ENCODE assay signal across 29 cellular contexts in genomic region chr22:24282401-24282800, GRCh38. TPM values are rescaled to one million over a fixed set of nuclear protein-coding genes. Genes with fewer than 3 reads are reported as not detected.
"Had no signal": no experiment of that assay in that cellular context is flagged by ENCODE, and none has a peak within 500 bp of the region (broad histone marks: within the 10 kb centered on the region; RNA-seq: fewer than 3 reads in every experiment).

No MANE protein-coding gene starts in this region.

- H3K36me3 ChIP-seq: ascending aorta, esophagus squamous epithelium, gastrocnemius medialis, neutrophil, right lobe of liver, suprapubic skin, tibial artery had no signal

- ATAC-seq: activated CD4-positive, CD25-positive, alpha-beta regulatory T cell treated with anti-CD3 and anti-CD28 coated beads, Interleukin-2, amount 50 U/mL, for 24 hours; effector memory CD8-positive, alpha-beta T cell; gastrocnemius medialis; left cardiac atrium; left ventricle myocardium superior; right lobe of liver; stimulated activated effector memory CD8-positive, alpha-beta T cell treated with anti-CD3 and anti-CD28 coated beads, Interleukin-12 subunit alpha, Interleukin-12 subunit beta, amount 100 ng/mL, for 72 hours; stimulated activated naive CD8-positive, alpha-beta T cell treated with anti-CD3 and anti-CD28 coated beads, Interleukin-15, amount 100 ng/mL, for 72 hours had no signal

- H3K9me3 ChIP-seq: ascending aorta, esophagus squamous epithelium, gastrocnemius medialis, neutrophil, right lobe of liver, suprapubic skin, tibial artery had no signal

- H3K27me3 ChIP-seq: ascending aorta, esophagus squamous epithelium, gastrocnemius medialis, neutrophil, right lobe of liver, suprapubic skin, tibial artery had no signal

- H3K27me3 Mint-ChIP-seq: activated naive CD8-positive, alpha-beta T cell; brain; effector memory CD8-positive, alpha-beta T cell; naive B cell; stimulated activated naive CD8-positive, alpha-beta T cell treated with anti-CD3 and anti-CD28 coated beads, Interleukin-15, amount 100 ng/mL, for 72 hours had no signal

- H3K27ac Mint-ChIP-seq: activated naive CD8-positive, alpha-beta T cell; effector memory CD8-positive, alpha-beta T cell; stimulated activated effector memory CD8-positive, alpha-beta T cell treated with anti-CD3 and anti-CD28 coated beads, Interleukin-12 subunit alpha, Interleukin-12 subunit beta, amount 100 ng/mL, for 72 hours; stimulated activated naive CD8-positive, alpha-beta T cell treated with anti-CD3 and anti-CD28 coated beads, Interleukin-15, amount 100 ng/mL, for 72 hours had no signal

- DNase-seq: activated CD4-positive, alpha-beta T cell treated with anti-CD3 and anti-CD28 coated beads for 48 hours; activated CD4-positive, alpha-beta T cell treated with anti-CD3 and anti-CD28 coated beads, Interleukin-2, amount 50 U/mL, for 48 hours; activated CD8-positive, alpha-beta memory T cell treated with anti-CD3 and anti-CD28 coated beads for 24 hours; activated effector memory CD4-positive, alpha-beta T cell treated with Interleukin-2 at 50 U/mL for 16 hours; activated naive CD4-positive, alpha-beta T cell treated with Interleukin-2 at 50 U/mL for 16 hours; caudate nucleus; cortex of kidney; effector memory CD8-positive, alpha-beta T cell; esophagus squamous epithelium; gastrocnemius medialis; hippocampal formation; left cardiac atrium; left ventricle myocardium superior; naive B cell; nephron progenitor cell; right lobe of liver; stimulated activated CD4-positive, alpha-beta T cell treated with anti-CD3 and anti-CD28 coated beads, Interleukin-12 subunit alpha, Interleukin-12 subunit beta, amount 100 ng/mL, for 4 hours; stimulated activated CD4-positive, alpha-beta T cell treated with anti-CD3 and anti-CD28 coated beads, Interleukin-4, amount 100 ng/mL, for 24 hours; stimulated activated naive CD8-positive, alpha-beta T cell treated with anti-CD3 and anti-CD28 coated beads, Interleukin-15, amount 100 ng/mL, for 72 hours; tibial artery had no signal

- H3K4me3 ChIP-seq: ascending aorta, esophagus squamous epithelium, gastrocnemius medialis, right lobe of liver, suprapubic skin, tibial artery had no signal

- H3K9me3 Mint-ChIP-seq: effector memory CD8-positive, alpha-beta T cell; naive B cell; stimulated activated effector memory CD8-positive, alpha-beta T cell treated with anti-CD3 and anti-CD28 coated beads, Interleukin-12 subunit alpha, Interleukin-12 subunit beta, amount 100 ng/mL, for 72 hours; stimulated activated naive CD8-positive, alpha-beta T cell treated with anti-CD3 and anti-CD28 coated beads, Interleukin-15, amount 100 ng/mL, for 72 hours had no signal

- H3K27ac ChIP-seq: ascending aorta, gastrocnemius medialis, neutrophil, right lobe of liver, suprapubic skin, tibial artery, VCaP had no signal

- H3K4me3 Mint-ChIP-seq: activated naive CD8-positive, alpha-beta T cell; brain; effector memory CD8-positive, alpha-beta T cell; naive B cell; nephron progenitor cell; stimulated activated effector memory CD8-positive, alpha-beta T cell treated with anti-CD3 and anti-CD28 coated beads, Interleukin-12 subunit alpha, Interleukin-12 subunit beta, amount 100 ng/mL, for 72 hours; stimulated activated naive CD8-positive, alpha-beta T cell treated with anti-CD3 and anti-CD28 coated beads, Interleukin-15, amount 100 ng/mL, for 72 hours had no signal

RNA-seq across cellular contexts. Expression of gene GGT5, which starts 37.5 kb away (rescaled TPM):
- polyA plus RNA-seq: keratinocyte had no signal
